ENCODE assay signal across 32 cellular contexts in genomic region chr17:73200476-73200875, GRCh38. TPM values are rescaled to one million over a fixed set of nuclear protein-coding genes. Genes with fewer than 3 reads are reported as not detected.
"Had no signal": no experiment of that assay in that cellular context is flagged by ENCODE, and none has a peak within 500 bp of the region (broad histone marks: within the 10 kb centered on the region; RNA-seq: fewer than 3 reads in every experiment).

No MANE protein-coding gene starts in this region.

- H3K27me3 Mint-ChIP-seq: activated B cell treated with CpG ODN at 0.5 μM for 24 hours; activated CD8-positive, alpha-beta memory T cell treated with anti-CD3 and anti-CD28 coated beads, Interleukin-2, amount 10 ng/mL, durations not matched to agents 7 days and 5 days; activated naive CD4-positive, alpha-beta T cell treated with anti-CD3 and anti-CD28 coated beads, Interleukin-2, amount 50 U/mL, for 24 hours; activated T-cell treated with anti-CD3 and anti-CD28 coated beads, Interleukin-2, amount 50 U/mL, for 24 hours; T-helper 17 cell had no signal

- H3K27ac ChIP-seq: body of pancreas, epithelial cell of prostate, esophagus squamous epithelium, gastroesophageal sphincter, WERI-Rb-1 had no signal

- DNase-seq: activated B cell treated with CpG ODN at 0.5 μM for 24 hours; activated CD4-positive, alpha-beta T cell treated with anti-CD3 and anti-CD28 coated beads for 48 hours; activated CD4-positive, alpha-beta T cell treated with anti-CD3 and anti-CD28 coated beads, Interleukin-2, amount 50 U/mL, for 1 hour; activated CD4-positive, alpha-beta T cell treated with anti-CD3 and anti-CD28 coated beads, Interleukin-2, amount 50 U/mL, for 48 hours; activated CD8-positive, alpha-beta memory T cell treated with anti-CD3 and anti-CD28 coated beads, Interleukin-2, amount 10 ng/mL, durations not matched to agents 7 days and 5 days; activated CD8-positive, alpha-beta memory T cell treated with anti-CD3 and anti-CD28 coated beads, Interleukin-2, amount 50 U/mL, for 48 hours; activated CD8-positive, alpha-beta T cell treated with anti-CD3 and anti-CD28 coated beads, Interleukin-2, amount 10 ng/mL, durations not matched to agents 7 days and 5 days; activated naive CD4-positive, alpha-beta T cell treated with anti-CD3 and anti-CD28 coated beads for 36 hours; activated T-cell treated with anti-CD3 and anti-CD28 coated beads for 4 hours; activated T-cell treated with anti-CD3 and anti-CD28 coated beads, Interleukin-2, amount 50 U/mL, for 24 hours; activated T-cell treated with anti-CD3 and anti-CD28 coated beads, Interleukin-2, amount 50 U/mL, for 72 hours; amniotic stem cell; anterior cingulate cortex; caudate nucleus; effector CD8-positive, alpha-beta T cell; esophagus squamous epithelium; foreskin melanocyte; T-helper 1 cell; T-helper 17 cell; T1000; WERI-Rb-1 had no signal

- H3K27me3 ChIP-seq: body of pancreas, esophagus squamous epithelium, gastroesophageal sphincter had no signal

- H3K4me3 ChIP-seq: body of pancreas, esophagus squamous epithelium, gastroesophageal sphincter had no signal

- H3K9me3 Mint-ChIP-seq: activated B cell treated with CpG ODN at 0.5 μM for 24 hours; activated naive CD4-positive, alpha-beta T cell treated with anti-CD3 and anti-CD28 coated beads for 36 hours; activated naive CD4-positive, alpha-beta T cell treated with anti-CD3 and anti-CD28 coated beads, Interleukin-2, amount 50 U/mL, for 24 hours; activated T-cell treated with anti-CD3 and anti-CD28 coated beads, Interleukin-2, amount 50 U/mL, for 24 hours; activated T-cell treated with anti-CD3 and anti-CD28 coated beads, Interleukin-2, amount 50 U/mL, for 72 hours; T-helper 2 cell treated with Interferon-gamma antibody and Interleukin-4, amounts not matched to agents 5 μg/mL and 100 μg/mL, for 36 hours had no signal

- H3K4me3 Mint-ChIP-seq: activated B cell treated with CpG ODN at 0.5 μM for 24 hours; activated CD8-positive, alpha-beta memory T cell treated with anti-CD3 and anti-CD28 coated beads, Interleukin-2, amount 10 ng/mL, durations not matched to agents 7 days and 5 days; activated CD8-positive, alpha-beta T cell treated with anti-CD3 and anti-CD28 coated beads, Interleukin-2, amount 10 ng/mL, durations not matched to agents 7 days and 5 days; activated naive CD4-positive, alpha-beta T cell treated with anti-CD3 and anti-CD28 coated beads for 36 hours; activated naive CD4-positive, alpha-beta T cell treated with anti-CD3 and anti-CD28 coated beads, Interleukin-2, amount 50 U/mL, for 24 hours; activated T-cell treated with anti-CD3 and anti-CD28 coated beads, Interleukin-2, amount 50 U/mL, for 24 hours; activated T-cell treated with anti-CD3 and anti-CD28 coated beads, Interleukin-2, amount 50 U/mL, for 72 hours; T-helper 17 cell; T-helper 2 cell treated with Interferon-gamma antibody and Interleukin-4, amounts not matched to agents 5 μg/mL and 100 μg/mL, for 36 hours had no signal

- ATAC-seq: activated CD4-positive, CD25-positive, alpha-beta regulatory T cell treated with anti-CD3 and anti-CD28 coated beads, Interleukin-2, amount 50 U/mL, for 24 hours; activated CD8-positive, alpha-beta memory T cell treated with anti-CD3 and anti-CD28 coated beads, Interleukin-2, amount 10 ng/mL, durations not matched to agents 7 days and 5 days; activated CD8-positive, alpha-beta T cell treated with anti-CD3 and anti-CD28 coated beads, Interleukin-2, amount 10 ng/mL, durations not matched to agents 7 days and 5 days; activated T-cell treated with anti-CD3 and anti-CD28 coated beads, Interleukin-2, amount 50 U/mL, for 72 hours; body of pancreas; gastroesophageal sphincter; T-helper 17 cell had no signal

- H3K9me3 ChIP-seq: body of pancreas, esophagus squamous epithelium, gastroesophageal sphincter had no signal

- H3K4me1 Mint-ChIP-seq: activated B cell treated with CpG ODN at 0.5 μM for 24 hours had no signal

- H3K27ac Mint-ChIP-seq: activated B cell treated with CpG ODN at 0.5 μM for 24 hours; activated CD8-positive, alpha-beta memory T cell treated with anti-CD3 and anti-CD28 coated beads, Interleukin-2, amount 10 ng/mL, durations not matched to agents 7 days and 5 days; activated CD8-positive, alpha-beta T cell treated with anti-CD3 and anti-CD28 coated beads, Interleukin-2, amount 10 ng/mL, durations not matched to agents 7 days and 5 days; activated naive CD4-positive, alpha-beta T cell treated with anti-CD3 and anti-CD28 coated beads for 36 hours; activated T-cell treated with anti-CD3 and anti-CD28 coated beads, Interleukin-2, amount 50 U/mL, for 72 hours; T-helper 2 cell treated with Interferon-gamma antibody and Interleukin-4, amounts not matched to agents 5 μg/mL and 100 μg/mL, for 36 hours had no signal

RNA-seq across cellular contexts. Expression of gene SSTR2, which starts 35.7 kb away (rescaled TPM):
- total RNA-seq: activated CD8-positive, alpha-beta T cell treated with anti-CD3 and anti-CD28 coated beads, Interleukin-2, amount 10 ng/mL, durations not matched to agents 7 days and 5 days; activated naive CD4-positive, alpha-beta T cell treated with anti-CD3 and anti-CD28 coated beads for 36 hours; dermis microvascular lymphatic vessel endothelial cell; endothelial cell of umbilical vein; fibroblast of lung; fibroblast of villous mesenchyme; glomerular endothelial cell; T-helper 17 cell had no signal
- polyA plus RNA-seq: fibroblast of lung had no signal
